23 cellular contexts compared by ENCODE assay signal in the genomic region with DNA sequence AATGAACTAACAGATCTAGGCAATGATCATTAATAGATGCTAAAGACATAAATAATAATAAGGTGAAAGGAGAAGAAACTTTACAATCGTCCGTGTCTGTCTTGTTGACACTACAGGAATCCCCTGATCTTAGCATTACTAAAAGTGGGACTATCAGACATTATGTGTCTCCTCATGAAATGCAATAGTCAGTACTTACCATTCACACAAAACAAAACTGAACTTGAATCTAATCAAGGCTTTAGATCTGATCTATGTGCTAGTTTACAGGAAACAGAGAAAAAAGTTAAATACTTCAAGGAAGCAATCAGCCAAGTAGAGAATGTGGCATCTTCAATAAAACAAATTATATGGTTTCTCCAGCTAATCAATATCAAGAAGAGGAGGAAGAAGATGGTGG.
A peak's percentile ranks its signal among the peaks of the same experiment; 100 is the strongest.
DNase-seq lines count a peak whose midpoint lies in the region; ATAC-seq and TF ChIP-seq lines count a peak whose summit lies in the region.
"Had no signal": no experiment of that assay in that cellular context is flagged by ENCODE, and none has a peak within 500 bp of the region (broad histone marks: within the 10 kb centered on the region; RNA-seq: fewer than 3 reads in every experiment).

No MANE protein-coding gene starts in this region.

- POLR2A ChIA-PET in CD4-positive, alpha-beta T cell (lab: Charles Lee): no interaction called here
- POLR2A ChIA-PET in CD8-positive, alpha-beta memory T cell (lab: Charles Lee): no interaction called here

- H3K36me3 ChIP-seq in CD8-positive, alpha-beta memory T cell (ENCODE audit: insufficient read depth, low read length): no peaks in the 10 kb centered on the region

- H3K27me3 Mint-ChIP-seq in activated T-cell treated with anti-CD3 and anti-CD28 coated beads, Interleukin-2, amount 50 U/mL, for 4 hours (ENCODE audit: low read depth): no peaks in the 10 kb centered on the region
- no peaks in the 10 kb centered on the region for H3K27me3 Mint-ChIP-seq in CD4-positive, alpha-beta T cell
- no peaks in the 10 kb centered on the region for H3K27me3 Mint-ChIP-seq in CD8-positive, alpha-beta memory T cell
- H3K27me3 Mint-ChIP-seq in activated T-helper 2 cell treated with anti-CD3 and anti-CD28 coated beads, Interferon-gamma antibody, Interleukin-2, Interleukin-4, amounts not matched to agents 10 μg/mL and 5 μg/mL and 100 μg/mL, durations not matched to agents 14 hours and 24 hours and 36 hours (ENCODE audit: low read depth): no peaks in the 10 kb centered on the region

- no peak overlapping the region for H3K27ac ChIP-seq in CD4-positive, alpha-beta T cell (ENCODE audit: low read depth, low read length)
- H3K27ac ChIP-seq in CD8-positive, alpha-beta memory T cell (ENCODE audit: low read depth, low read length): no peak overlapping the region
- H3K27ac ChIP-seq: HL-60, KMS-11, Peyer's patch had no signal

- no peak for DNase-seq in activated T-cell treated with anti-CD3 and anti-CD28 coated beads, Interleukin-2, amount 50 U/mL, for 4 hours
- no peak for DNase-seq in activated T-cell treated with anti-CD3 and anti-CD28 coated beads, Interleukin-2, amount 50 U/mL, for 48 hours
- DNase-seq in CD4-positive, alpha-beta T cell: no peak
- no peak for DNase-seq in CD8-positive, alpha-beta memory T cell
- no peak for DNase-seq in activated T-helper 2 cell treated with anti-CD3 and anti-CD28 coated beads, Interferon-gamma antibody, Interleukin-2, Interleukin-4, amounts not matched to agents 10 μg/mL and 5 μg/mL and 100 μg/mL, durations not matched to agents 14 hours and 24 hours and 36 hours (ENCODE audit: low spot score)
- DNase-seq: ACHN; C1 segment of cervical spinal cord; COR-L47; DMS 273 treated with DMSO at 0.1 percent for 48 hours; DND-41; MV-4-11; NCI-H1417; NCI-H187; NCI-H2107; NCI-H510A; NCI-H748 treated with DMSO at 0.1 percent for 48 hours; NK-92 treated with Interleukin-12 subunit alpha and Interleukin-12 subunit beta, amount 100 ng/mL, for 24 hours; Peyer's patch had no signal

- H3K4me1 ChIP-seq in CD8-positive, alpha-beta memory T cell (ENCODE audit: insufficient read depth, low read length): peaks cover 5% of the 10 kb centered on the region
- H3K4me1 ChIP-seq: HAP-1, Peyer's patch had no signal

- peaks cover 30% of the 10 kb centered on the region for H3K4me1 Mint-ChIP-seq in activated T-cell treated with anti-CD3 and anti-CD28 coated beads, Interleukin-2, amount 50 U/mL, for 4 hours (ENCODE audit: low read depth)
- peaks cover 37% of the 10 kb centered on the region for H3K4me1 Mint-ChIP-seq in CD4-positive, alpha-beta T cell (ENCODE audit: low read depth)
- peaks cover 19 to 36% (median 28%) of the 10 kb centered on the region in 3 donors for H3K4me1 Mint-ChIP-seq in CD8-positive, alpha-beta memory T cell
- peaks cover 25% of the 10 kb centered on the region for H3K4me1 Mint-ChIP-seq in activated T-helper 2 cell treated with anti-CD3 and anti-CD28 coated beads, Interferon-gamma antibody, Interleukin-2, Interleukin-4, amounts not matched to agents 10 μg/mL and 5 μg/mL and 100 μg/mL, durations not matched to agents 14 hours and 24 hours and 36 hours (ENCODE audit: low read depth)

- H3K27me3 ChIP-seq in CD4-positive, alpha-beta T cell (ENCODE audit: control insufficient read depth, insufficient read depth, low read length): no peaks in the 10 kb centered on the region
- H3K27me3 ChIP-seq in CD8-positive, alpha-beta memory T cell (ENCODE audit: insufficient read depth, low read length, poor library complexity, severe bottlenecking): no peaks in the 10 kb centered on the region
- H3K27me3 ChIP-seq: Peyer's patch had no signal

- CTCF ChIA-PET in CD4-positive, alpha-beta T cell (lab: Charles Lee): no interaction called here
- CTCF ChIA-PET in CD8-positive, alpha-beta memory T cell (lab: Charles Lee): no interaction called here

- no peak overlapping the region for H3K4me3 Mint-ChIP-seq in activated T-cell treated with anti-CD3 and anti-CD28 coated beads, Interleukin-2, amount 50 U/mL, for 4 hours
- H3K4me3 Mint-ChIP-seq in CD4-positive, alpha-beta T cell: no peak overlapping the region
- H3K4me3 Mint-ChIP-seq in CD8-positive, alpha-beta memory T cell: no peak overlapping the region
- H3K4me3 Mint-ChIP-seq in activated T-helper 2 cell treated with anti-CD3 and anti-CD28 coated beads, Interferon-gamma antibody, Interleukin-2, Interleukin-4, amounts not matched to agents 10 μg/mL and 5 μg/mL and 100 μg/mL, durations not matched to agents 14 hours and 24 hours and 36 hours (ENCODE audit: low read depth): no peak overlapping the region

- no peak overlapping the region for H3K4me3 ChIP-seq in CD8-positive, alpha-beta memory T cell (ENCODE audit: low read length)
- H3K4me3 ChIP-seq: HAP-1, Peyer's patch had no signal

- H3K27ac Mint-ChIP-seq in CD4-positive, alpha-beta T cell: peak overlapping the region; percentile 51
- peak overlapping the region in 7 of 8 donors; percentile 3 to 87 (median 37) for H3K27ac Mint-ChIP-seq in CD8-positive, alpha-beta memory T cell
- H3K27ac Mint-ChIP-seq in activated T-helper 2 cell treated with anti-CD3 and anti-CD28 coated beads, Interferon-gamma antibody, Interleukin-2, Interleukin-4, amounts not matched to agents 10 μg/mL and 5 μg/mL and 100 μg/mL, durations not matched to agents 14 hours and 24 hours and 36 hours: peak overlapping the region; percentile 79

- intact Hi-C loops in CD4-positive, alpha-beta T cell (cut with DNase I, micrococcal nuclease): no loop called here
- intact Hi-C loops in activated T-helper 2 cell treated with anti-CD3 and anti-CD28 coated beads, Interferon-gamma antibody, Interleukin-2, Interleukin-4, amounts not matched to agents 10 μg/mL and 5 μg/mL and 100 μg/mL, durations not matched to agents 14 hours and 24 hours and 36 hours (cut with micrococcal nuclease): loop anchor here (1.0 kb wide), 1 partner anchor 155 kb away; no protein-coding TSS in a partner anchor

- no peaks in the 10 kb centered on the region for H3K9me3 Mint-ChIP-seq in activated T-cell treated with anti-CD3 and anti-CD28 coated beads, Interleukin-2, amount 50 U/mL, for 4 hours
- H3K9me3 Mint-ChIP-seq in CD4-positive, alpha-beta T cell: no peaks in the 10 kb centered on the region
- no peaks in the 10 kb centered on the region for H3K9me3 Mint-ChIP-seq in CD8-positive, alpha-beta memory T cell
- peaks cover 4% of the 10 kb centered on the region for H3K9me3 Mint-ChIP-seq in activated T-helper 2 cell treated with anti-CD3 and anti-CD28 coated beads, Interferon-gamma antibody, Interleukin-2, Interleukin-4, amounts not matched to agents 10 μg/mL and 5 μg/mL and 100 μg/mL, durations not matched to agents 14 hours and 24 hours and 36 hours

- H3K9me3 ChIP-seq in CD4-positive, alpha-beta T cell (ENCODE audit: control insufficient read depth, low read length): no peaks in the 10 kb centered on the region
- H3K9me3 ChIP-seq in CD8-positive, alpha-beta memory T cell (ENCODE audit: low read length): no peaks in the 10 kb centered on the region
- H3K9me3 ChIP-seq: HAP-1, Peyer's patch had no signal

- H3K36me3 Mint-ChIP-seq in activated T-cell treated with anti-CD3 and anti-CD28 coated beads, Interleukin-2, amount 50 U/mL, for 4 hours (ENCODE audit: insufficient read depth): peaks cover 19% of the 10 kb centered on the region
- peaks cover 45% of the 10 kb centered on the region for H3K36me3 Mint-ChIP-seq in CD4-positive, alpha-beta T cell (ENCODE audit: low read depth)
- peaks cover 3 to 21% (median 11%) of the 10 kb centered on the region in 3 donors for H3K36me3 Mint-ChIP-seq in CD8-positive, alpha-beta memory T cell
- peaks cover 30% of the 10 kb centered on the region for H3K36me3 Mint-ChIP-seq in activated T-helper 2 cell treated with anti-CD3 and anti-CD28 coated beads, Interferon-gamma antibody, Interleukin-2, Interleukin-4, amounts not matched to agents 10 μg/mL and 5 μg/mL and 100 μg/mL, durations not matched to agents 14 hours and 24 hours and 36 hours (ENCODE audit: low read depth)

- ATAC-seq in activated T-cell treated with anti-CD3 and anti-CD28 coated beads, Interleukin-2, amount 50 U/mL, for 4 hours: peak; percentile 23 to 58
- no peak for ATAC-seq in CD4-positive, alpha-beta T cell (ENCODE audit: poor library complexity)
- ATAC-seq in GM18502 (IDR thresholded peaks at IDR 0.05; ENCODE audit: poor library complexity, unreplicated experiment) (no peak), HG03342 (IDR thresholded peaks at IDR 0.05; ENCODE audit: unreplicated experiment) (no peak)

- TF ChIP-seq CTCF in CD4-positive, alpha-beta T cell (IDR thresholded peaks at IDR 0.05): no peak

Comparison
In these comparisons a context has a peak if more than half of its experiments do, and no peak if none do; other contexts are left out.
1. ATAC-seq: peak in activated T-cell treated with anti-CD3 and anti-CD28 coated beads, Interleukin-2, amount 50 U/mL, for 4 hours (2 of 2); none in CD4-positive, alpha-beta T cell (single experiment), GM18502 (single experiment) and HG03342 (single experiment).
2. Peak in every context shown above with its lines, with median percentiles within 50 percentile points of each other: H3K27ac Mint-ChIP-seq.